In genomic region chr6:162190936-162191335, GRCh38 we compare ENCODE assay signal across 25 cellular contexts.
"Had no signal": no experiment of that assay in that cellular context is flagged by ENCODE, and none has a peak within 500 bp of the region (broad histone marks: within the 10 kb centered on the region; RNA-seq: fewer than 3 reads in every experiment).

No MANE protein-coding gene starts in this region.

- ATAC-seq: K562 had no signal

- H3K4me3 ChIP-seq: K562, SJSA1, SK-N-MC had no signal

- H3K27ac ChIP-seq: KMS-11, SJSA1, SK-N-MC had no signal

- H3K27ac Mint-ChIP-seq: IgD-negative memory B cell had no signal

- H3K4me1 Mint-ChIP-seq: IgD-negative memory B cell had no signal

- H3K36me3 ChIP-seq: SJSA1 had no signal

- H3K4me1 ChIP-seq: SJSA1 had no signal

- H3K4me3 Mint-ChIP-seq: IgD-negative memory B cell had no signal

- DNase-seq: Kasumi-1, MM.1S, MV-4-11, NCI-H1048, NCI-H1105, NCI-H1417, NCI-H1436 treated with DMSO at 0.1 percent for 48 hours, NCI-H1694, NCI-H187 treated with DMSO at 0.1 percent for 48 hours, NCI-H2081 treated with DMSO at 0.1 percent for 48 hours, NCI-H2171, NCI-H226, NCI-H446, NCI-H510A, NCI-H524 treated with DMSO at 0.1 percent for 48 hours, NCI-H69, NCI-H774, Right ventricle myocardium superior, RPMI8226, SIG-M5 had no signal

- H3K27me3 Mint-ChIP-seq: IgD-negative memory B cell had no signal

- H3K27me3 ChIP-seq: SJSA1 had no signal
